ENCODE assay signal across 1 cellular context in the genomic region with DNA sequence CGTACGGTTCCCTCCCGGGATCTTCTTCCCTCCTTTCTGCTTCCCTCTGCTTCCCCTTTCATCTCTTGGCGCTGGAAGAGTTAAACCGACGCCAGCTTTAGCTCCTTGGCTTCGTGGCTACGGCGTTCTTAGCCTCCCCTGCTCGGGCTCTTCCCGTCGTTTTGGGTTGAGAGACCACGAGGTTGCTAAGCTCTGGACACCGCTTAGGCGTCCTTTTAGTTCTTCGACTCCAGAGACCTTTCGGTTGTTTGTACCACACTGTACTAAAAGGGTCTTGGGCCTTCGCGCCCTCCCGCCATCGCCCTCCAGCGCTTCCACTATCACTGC.
TF ChIP-seq lines count a peak whose summit lies in the region.

No MANE protein-coding gene starts in this region.

TF ChIP-seq in HepG2, 621 proteins besides CTCF, POLR2A, EP300 and RAD21 (continued from another document and continues in another):
- TF ChIP-seq LRRFIP1 (CRISPR knock-in tag; conservative IDR thresholded peaks at IDR 0.05) (no peak), ZNF33A (CRISPR knock-in tag; IDR thresholded peaks at IDR 0.05; ENCODE audit: borderline replicate concordance) (no peak), TRIM22 (IDR thresholded peaks at IDR 0.05) (no peak), CBFB (CRISPR knock-in tag; IDR thresholded peaks at IDR 0.05) (no peak), ZSCAN20 (CRISPR knock-in tag; IDR thresholded peaks at IDR 0.05; ENCODE audit: borderline replicate concordance) (0 out of 2 replicates have a peak, but pooled peaks have one; percentile 6), ZNF556 (CRISPR knock-in tag; IDR thresholded peaks at IDR 0.05; ENCODE audit: borderline replicate concordance) (no peak), ATF1 (CRISPR knock-in tag; IDR thresholded peaks at IDR 0.05) (no peak), ZNF383 (CRISPR knock-in tag; IDR thresholded peaks at IDR 0.05; ENCODE audit: borderline replicate concordance) (no peak), SKIL (CRISPR knock-in tag; IDR thresholded peaks at IDR 0.05; ENCODE audit: borderline replicate concordance) (no peak), U2AF1 (optimal IDR thresholded peaks at IDR 0.05; ENCODE audit: low read depth, low read length) (no peak), ZNF773 (CRISPR knock-in tag; IDR thresholded peaks at IDR 0.05; ENCODE audit: borderline replicate concordance) (0 out of 2 replicates have a peak, but pooled peaks have one; percentile 4), JUND (CRISPR knock-in tag; IDR thresholded peaks at IDR 0.05) (0 out of 2 replicates have a peak, but pooled peaks have one; percentile 2), ZNF564 (CRISPR knock-in tag; IDR thresholded peaks at IDR 0.05) (no peak), WIZ (CRISPR knock-in tag; IDR thresholded peaks at IDR 0.05) (no peak), ZFY (CRISPR knock-in tag; IDR thresholded peaks at IDR 0.05) (peak; percentile 50), ZNF138 (CRISPR knock-in tag; IDR thresholded peaks at IDR 0.05; ENCODE audit: low read depth) (no peak), GMEB1 (CRISPR knock-in tag; IDR thresholded peaks at IDR 0.05; ENCODE audit: borderline replicate concordance) (no peak), ZBED4 (CRISPR knock-in tag; IDR thresholded peaks at IDR 0.05; ENCODE audit: borderline replicate concordance) (no peak), ZHX2 (IDR thresholded peaks at IDR 0.05; ENCODE audit: low read depth) (no peak), ZHX2 (CRISPR knock-in tag; IDR thresholded peaks at IDR 0.05; ENCODE audit: borderline replicate concordance) (0 out of 2 replicates have a peak, but pooled peaks have one; percentile 21), POGZ (CRISPR knock-in tag; IDR thresholded peaks at IDR 0.05) (no peak), ATF7 (IDR thresholded peaks at IDR 0.05) (no peak), ATF7 (CRISPR knock-in tag; IDR thresholded peaks at IDR 0.05) (no peak), DRAP1 (CRISPR knock-in tag; IDR thresholded peaks at IDR 0.05) (no peak), TBP (CRISPR knock-in tag; IDR thresholded peaks at IDR 0.05) (no peak), ZNF709 (CRISPR knock-in tag; IDR thresholded peaks at IDR 0.05) (0 out of 2 replicates have a peak, but pooled peaks have one; percentile 7), ZNF792 (CRISPR knock-in tag; IDR thresholded peaks at IDR 0.05) (0 out of 2 replicates have a peak, but pooled peaks have one; percentile 1), HOXA5 (CRISPR knock-in tag; IDR thresholded peaks at IDR 0.05) (no peak), IKZF1 (IDR thresholded peaks at IDR 0.05) (no peak), ZNF670 (CRISPR knock-in tag; IDR thresholded peaks at IDR 0.05; ENCODE audit: borderline replicate concordance) (no peak)
- TF ChIP-seq, protein P1, sequence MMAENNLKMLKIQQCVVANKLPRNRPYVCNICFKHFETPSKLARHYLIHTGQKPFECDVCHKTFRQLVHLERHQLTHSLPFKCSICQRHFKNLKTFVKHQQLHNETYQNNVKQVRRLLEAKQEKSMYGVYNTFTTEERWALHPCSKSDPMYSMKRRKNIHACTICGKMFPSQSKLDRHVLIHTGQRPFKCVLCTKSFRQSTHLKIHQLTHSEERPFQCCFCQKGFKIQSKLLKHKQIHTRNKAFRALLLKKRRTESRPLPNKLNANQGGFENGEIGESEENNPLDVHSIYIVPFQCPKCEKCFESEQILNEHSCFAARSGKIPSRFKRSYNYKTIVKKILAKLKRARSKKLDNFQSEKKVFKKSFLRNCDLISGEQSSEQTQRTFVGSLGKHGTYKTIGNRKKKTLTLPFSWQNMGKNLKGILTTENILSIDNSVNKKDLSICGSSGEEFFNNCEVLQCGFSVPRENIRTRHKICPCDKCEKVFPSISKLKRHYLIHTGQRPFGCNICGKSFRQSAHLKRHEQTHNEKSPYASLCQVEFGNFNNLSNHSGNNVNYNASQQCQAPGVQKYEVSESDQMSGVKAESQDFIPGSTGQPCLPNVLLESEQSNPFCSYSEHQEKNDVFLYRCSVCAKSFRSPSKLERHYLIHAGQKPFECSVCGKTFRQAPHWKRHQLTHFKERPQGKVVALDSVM (CRISPR knock-in tag; IDR thresholded peaks at IDR 0.05): no peak
- TF ChIP-seq, protein P2, sequence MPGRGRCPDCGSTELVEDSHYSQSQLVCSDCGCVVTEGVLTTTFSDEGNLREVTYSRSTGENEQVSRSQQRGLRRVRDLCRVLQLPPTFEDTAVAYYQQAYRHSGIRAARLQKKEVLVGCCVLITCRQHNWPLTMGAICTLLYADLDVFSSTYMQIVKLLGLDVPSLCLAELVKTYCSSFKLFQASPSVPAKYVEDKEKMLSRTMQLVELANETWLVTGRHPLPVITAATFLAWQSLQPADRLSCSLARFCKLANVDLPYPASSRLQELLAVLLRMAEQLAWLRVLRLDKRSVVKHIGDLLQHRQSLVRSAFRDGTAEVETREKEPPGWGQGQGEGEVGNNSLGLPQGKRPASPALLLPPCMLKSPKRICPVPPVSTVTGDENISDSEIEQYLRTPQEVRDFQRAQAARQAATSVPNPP (CRISPR knock-in tag; IDR thresholded peaks at IDR 0.05): no peak
- TF ChIP-seq, protein P3, sequence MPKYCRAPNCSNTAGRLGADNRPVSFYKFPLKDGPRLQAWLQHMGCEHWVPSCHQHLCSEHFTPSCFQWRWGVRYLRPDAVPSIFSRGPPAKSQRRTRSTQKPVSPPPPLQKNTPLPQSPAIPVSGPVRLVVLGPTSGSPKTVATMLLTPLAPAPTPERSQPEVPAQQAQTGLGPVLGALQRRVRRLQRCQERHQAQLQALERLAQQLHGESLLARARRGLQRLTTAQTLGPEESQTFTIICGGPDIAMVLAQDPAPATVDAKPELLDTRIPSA (CRISPR knock-in tag; IDR thresholded peaks at IDR 0.05; ENCODE audit: borderline replicate concordance): no peak
